In genomic region chr12:9406564-9407424, GRCh38 we compare ENCODE assay signal across 21 cellular contexts.
DNase-seq lines count a peak whose midpoint lies in the region; ATAC-seq and TF ChIP-seq lines count a peak whose summit lies in the region.
"Had no signal": no experiment of that assay in that cellular context is flagged by ENCODE, and none has a peak within 500 bp of the region (broad histone marks: within the 10 kb centered on the region; RNA-seq: fewer than 3 reads in every experiment).

No MANE protein-coding gene starts in this region.

- no peak for TF ChIP-seq EP300 in upper lobe of left lung (IDR thresholded peaks at IDR 0.05)

- peak overlapping the region; percentile 61 for H3K27ac Mint-ChIP-seq in nephron progenitor cell
- H3K27ac Mint-ChIP-seq in CD14-positive monocyte, result no peak overlapping the region
- H3K27ac Mint-ChIP-seq: activated naive CD8-positive, alpha-beta T cell treated with anti-CD3 and anti-CD28 coated beads, Interleukin-2, amount 10 ng/mL, durations not matched to agents 7 days and 5 days; effector memory CD8-positive, alpha-beta T cell had no signal

- no peak overlapping the region for H3K4me3 Mint-ChIP-seq in nephron progenitor cell
- H3K4me3 Mint-ChIP-seq in CD14-positive monocyte, result no peak overlapping the region
- H3K4me3 Mint-ChIP-seq: activated naive CD8-positive, alpha-beta T cell treated with anti-CD3 and anti-CD28 coated beads, Interleukin-2, amount 10 ng/mL, durations not matched to agents 7 days and 5 days; effector memory CD8-positive, alpha-beta T cell had no signal

- no peaks in the 10 kb centered on the region for H3K9me3 Mint-ChIP-seq in nephron progenitor cell
- H3K9me3 Mint-ChIP-seq in CD14-positive monocyte, result peaks cover 0 to 7% (median 0%) of the 10 kb centered on the region in 7 donors
- H3K9me3 Mint-ChIP-seq: activated naive CD8-positive, alpha-beta T cell treated with anti-CD3 and anti-CD28 coated beads, Interleukin-2, amount 10 ng/mL, durations not matched to agents 7 days and 5 days; effector memory CD8-positive, alpha-beta T cell had no signal

- no peaks in the 10 kb centered on the region for H3K4me1 ChIP-seq in right atrium auricular region
- H3K4me1 ChIP-seq in ectodermal cell (ENCODE audit: control insufficient read depth, insufficient read depth, low read length), result peaks cover 14% of the 10 kb centered on the region
- H3K4me1 ChIP-seq in upper lobe of left lung, result no peaks in the 10 kb centered on the region
- H3K4me1 ChIP-seq: uterus had no signal

- H3K36me3 Mint-ChIP-seq in nephron progenitor cell (ENCODE audit: low read depth) (no peaks in the 10 kb centered on the region), CD14-positive monocyte (peaks cover 0 to 8% of the 10 kb centered on the region in 2 donors)

- H3K27me3 ChIP-seq in right atrium auricular region, result no peaks in the 10 kb centered on the region
- H3K27me3 ChIP-seq in ectodermal cell (ENCODE audit: control insufficient read depth, insufficient read depth, low read length, poor library complexity, severe bottlenecking), result no peaks in the 10 kb centered on the region
- H3K27me3 ChIP-seq in upper lobe of left lung, result no peaks in the 10 kb centered on the region
- H3K27me3 ChIP-seq: MG63, uterus had no signal

- WGBS in ectodermal cell, 2 experiments, result 40% methylated on average over 42 to 44 of the region's 46 CpGs
- 81 to 89% methylated on average over 12 to 20 of the region's 46 CpGs for WGBS in upper lobe of left lung, 2 donors

- H3K27ac ChIP-seq in right atrium auricular region, result no peak overlapping the region
- peak overlapping the region; percentile 82 for H3K27ac ChIP-seq in ectodermal cell (ENCODE audit: insufficient read depth, low read depth, low read length, poor library complexity, severe bottlenecking)
- H3K27ac ChIP-seq in upper lobe of left lung, result no peak overlapping the region

- H3K4me1 Mint-ChIP-seq in nephron progenitor cell, result peaks cover 2% of the 10 kb centered on the region
- H3K4me1 Mint-ChIP-seq in CD14-positive monocyte, result no peaks in the 10 kb centered on the region

- intact Hi-C loops in left ventricle myocardium superior (cut with micrococcal nuclease), result no loop called here
- intact Hi-C loops in CD14-positive monocyte (cut with micrococcal nuclease), result no loop called here

- H3K36me3 ChIP-seq in right atrium auricular region (no peaks in the 10 kb centered on the region), ectodermal cell (ENCODE audit: control insufficient read depth, insufficient read depth, low read length) (no peaks in the 10 kb centered on the region), upper lobe of left lung (no peaks in the 10 kb centered on the region)
- H3K36me3 ChIP-seq: MG63, uterus had no signal

- no peaks in the 10 kb centered on the region for H3K9me3 ChIP-seq in right atrium auricular region
- H3K9me3 ChIP-seq in ectodermal cell (ENCODE audit: control insufficient read depth, low read length), result no peaks in the 10 kb centered on the region
- no peaks in the 10 kb centered on the region for H3K9me3 ChIP-seq in upper lobe of left lung
- H3K9me3 ChIP-seq: MG63, uterus had no signal

- peak overlapping the region; percentile 11 to 23 for H3K4me3 ChIP-seq in right atrium auricular region
- peak overlapping the region; percentile 25 for H3K4me3 ChIP-seq in ectodermal cell (ENCODE audit: insufficient read depth, low read depth, low read length)
- H3K4me3 ChIP-seq in upper lobe of left lung, result peak overlapping the region; percentile 5 to 38 (median 30)
- H3K4me3 ChIP-seq: K562, MG63, uterus had no signal

- ATAC-seq in left ventricle myocardium superior (no peak), upper lobe of left lung (ENCODE audit: low FRiP score in 2 of 2) (peak in 1 of 2 donors; percentile 54), HG02970 (IDR thresholded peaks at IDR 0.05; ENCODE audit: low FRiP score, unreplicated experiment) (no peak)
- no peak for ATAC-seq in activated CD4-positive, CD25-positive, alpha-beta regulatory T cell treated with anti-CD3 and anti-CD28 coated beads, Interleukin-2, amount 50 U/mL, for 24 hours
- ATAC-seq: effector memory CD8-positive, alpha-beta T cell; K562; left lobe of liver had no signal

- no peak for TF ChIP-seq POLR2A in upper lobe of left lung (IDR thresholded peaks at IDR 0.05)

- DNase-seq in right atrium auricular region (ENCODE audit: low spot score) (no peak), left ventricle myocardium superior (no peak), nephron progenitor cell (no peak), upper lobe of left lung (peak in 1 of 2 donors; percentile 61), CD14-positive monocyte (ENCODE audit: low spot score) (no peak)
- DNase-seq: activated CD4-positive, alpha-beta T cell treated with anti-CD3 and anti-CD28 coated beads, Interleukin-2, amount 50 U/mL, for 1 hour; activated naive CD8-positive, alpha-beta T cell treated with anti-CD3 and anti-CD28 coated beads, Interleukin-2, amount 10 ng/mL, durations not matched to agents 7 days and 5 days; COR-L47; DND-41; effector memory CD8-positive, alpha-beta T cell; glutamatergic neuron; MG63; NCI-H1436; NCI-H510A; retina had no signal

- peaks cover 4% of the 10 kb centered on the region for H3K27me3 Mint-ChIP-seq in nephron progenitor cell (ENCODE audit: low read depth, poor library complexity)
- H3K27me3 Mint-ChIP-seq in CD14-positive monocyte (ENCODE audit: low read depth in 3 of 3), result peaks cover 0 to 2% (median 0%) of the 10 kb centered on the region in 3 donors
- H3K27me3 Mint-ChIP-seq: activated naive CD8-positive, alpha-beta T cell treated with anti-CD3 and anti-CD28 coated beads, Interleukin-2, amount 10 ng/mL, durations not matched to agents 7 days and 5 days; effector memory CD8-positive, alpha-beta T cell had no signal

- TF ChIP-seq CTCF in right atrium auricular region (IDR thresholded peaks at IDR 0.05) (no peak), nephron progenitor cell (IDR thresholded peaks at IDR 0.05) (no peak), upper lobe of left lung (IDR thresholded peaks at IDR 0.05) (no peak), CD14-positive monocyte (IDR thresholded peaks at IDR 0.05) (no peak)
